25 cellular contexts compared by ENCODE assay signal in the genomic region with DNA sequence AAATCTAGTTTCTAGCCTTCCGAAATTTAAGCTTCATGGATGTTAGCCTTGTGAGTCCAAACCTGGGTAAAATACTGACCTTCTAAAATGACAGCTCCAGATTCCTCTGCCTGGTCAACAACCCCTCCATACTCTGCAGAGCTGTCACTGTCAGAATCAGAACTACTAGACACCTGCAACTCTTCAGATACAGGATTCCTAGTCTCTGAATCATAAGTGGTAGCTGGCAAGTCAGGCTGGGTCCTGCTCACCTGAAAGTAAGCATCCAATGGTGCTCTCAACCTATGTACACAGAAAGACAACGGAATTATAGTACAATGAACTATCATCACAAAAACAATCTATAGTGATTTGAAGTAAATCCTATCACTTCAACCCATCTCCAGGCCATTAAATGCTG. TPM values are rescaled to one million over a fixed set of nuclear protein-coding genes. Genes with fewer than 3 reads are reported as not detected.
A peak's percentile ranks its signal among the peaks of the same experiment; 100 is the strongest.
DNase-seq lines count a peak whose midpoint lies in the region; ATAC-seq and TF ChIP-seq lines count a peak whose summit lies in the region.
"Had no signal": no experiment of that assay in that cellular context is flagged by ENCODE, and none has a peak within 500 bp of the region (broad histone marks: within the 10 kb centered on the region; RNA-seq: fewer than 3 reads in every experiment).

No MANE protein-coding gene starts in this region.

- ATAC-seq in activated naive CD8-positive, alpha-beta T cell treated with anti-CD3 and anti-CD28 coated beads, Interleukin-2, amount 10 ng/mL, durations not matched to agents 7 days and 5 days (ENCODE audit: low read depth): no peak
- no peak for ATAC-seq in PC-3
- ATAC-seq: activated T-cell treated with anti-CD3 and anti-CD28 coated beads, Interleukin-2, amount 50 U/mL, for 72 hours; left colon; stimulated activated effector memory CD8-positive, alpha-beta T cell treated with anti-CD3 and anti-CD28 coated beads, Interleukin-12 subunit alpha, Interleukin-12 subunit beta, amount 100 ng/mL, for 72 hours had no signal

- no peak overlapping the region for H3K9ac ChIP-seq in PC-3 (ENCODE audit: low read length)
- H3K9ac ChIP-seq in parathyroid adenoma: no peak overlapping the region

- in situ Hi-C loops in brain microvascular endothelial cell (cut with HindIII; ENCODE audit: low pct_ligation_motif_present, low sequenced_read_pairs) (no loop called here), G401 (cut with HindIII; ENCODE audit: low sequenced_read_pairs) (loop anchor here (5.0 kb wide), 1 partner anchor 90 kb away; no protein-coding TSS in a partner anchor)

- POLR2A ChIA-PET in activated naive CD8-positive, alpha-beta T cell treated with anti-CD3 and anti-CD28 coated beads, Interleukin-2, amount 10 ng/mL, durations not matched to agents 7 days and 5 days (lab: Charles Lee): interaction anchor here (0.6 to 4.3 kb wide), 3 partner anchors 15 to 54 kb away, joined by 4 to 19 read pairs (median 6); partner anchors contain the start of gene RFWD3
- POLR2A ChIA-PET in PC-3 (lab: Charles Lee; ENCODE audit: unreplicated experiment): interaction anchor here (0.6 kb wide), 2 partner anchors 47 to 1569 kb away, joined by 5 to 6 read pairs; no protein-coding TSS in a partner anchor

- DNase-seq in activated naive CD8-positive, alpha-beta T cell treated with anti-CD3 and anti-CD28 coated beads, Interleukin-2, amount 10 ng/mL, durations not matched to agents 7 days and 5 days: no peak
- no peak for DNase-seq in activated naive CD8-positive, alpha-beta T cell treated with anti-CD3 and anti-CD28 coated beads for 36 hours
- peak; percentile 22 for DNase-seq in PC-3
- peak; percentile 14 for DNase-seq in epithelial cell of prostate (ENCODE audit: low read depth, low spot score)
- DNase-seq in activated effector memory CD4-positive, alpha-beta T cell treated with anti-CD3 and anti-CD28 coated beads, Interleukin-2, amount 50 U/mL, for 16 hours: no peak
- no peak for DNase-seq in brain microvascular endothelial cell
- no peak for DNase-seq in G401 (ENCODE audit: low spot score)
- DNase-seq: activated T-cell treated with anti-CD3 and anti-CD28 coated beads, Interleukin-2, amount 50 U/mL, for 72 hours; CD8-positive, alpha-beta memory T cell; DMS79 treated with DMSO at 0.1 percent for 48 hours; left colon; NCI-H1105; NCI-H2081 treated with DMSO at 0.1 percent for 48 hours; NCI-H510A; stimulated activated CD4-positive, alpha-beta T cell treated with anti-CD3 and anti-CD28 coated beads, Interleukin-1b, Interleukin-23, amount 100 ng/mL, for 48 hours; T-helper 9 cell; testis had no signal

- no peaks in the 10 kb centered on the region for H3K27me3 ChIP-seq in PC-3 (ENCODE audit: low read length)
- H3K27me3 ChIP-seq in parathyroid adenoma (ENCODE audit: control insufficient read depth, insufficient read depth, low read length): no peaks in the 10 kb centered on the region
- H3K27me3 ChIP-seq in brain microvascular endothelial cell (replicated peaks): no peaks in the 10 kb centered on the region
- H3K27me3 ChIP-seq: ascending aorta, testis, vagina had no signal

- BruUV-seq in PC-3 (replicated peaks; lab: Mats Ljungman, UMichigan): no TSS peak

- no peak overlapping the region for H3K4me3 Mint-ChIP-seq in activated naive CD8-positive, alpha-beta T cell treated with anti-CD3 and anti-CD28 coated beads, Interleukin-2, amount 10 ng/mL, durations not matched to agents 7 days and 5 days
- no peak overlapping the region for H3K4me3 Mint-ChIP-seq in activated naive CD8-positive, alpha-beta T cell treated with anti-CD3 and anti-CD28 coated beads for 36 hours
- H3K4me3 Mint-ChIP-seq: activated naive CD4-positive, alpha-beta T cell treated with anti-CD3 and anti-CD28 coated beads, Interleukin-2, amount 50 U/mL, for 24 hours; activated T-cell treated with anti-CD3 and anti-CD28 coated beads, Interleukin-2, amount 50 U/mL, for 72 hours; CD8-positive, alpha-beta memory T cell; IgD-negative memory B cell; stimulated activated effector memory CD8-positive, alpha-beta T cell treated with anti-CD3 and anti-CD28 coated beads, Interleukin-12 subunit alpha, Interleukin-12 subunit beta, amount 100 ng/mL, for 72 hours had no signal

- TF ChIP-seq CTCF in PC-3 (conservative IDR thresholded peaks at IDR 0.05; ENCODE audit: low read depth, low read length) (no peak), parathyroid adenoma (IDR thresholded peaks at IDR 0.05) (no peak), brain microvascular endothelial cell (IDR thresholded peaks at IDR 0.05; ENCODE audit: low read depth, low read length, missing control alignments) (no peak)

- no peaks in the 10 kb centered on the region for H3K9me2 ChIP-seq in PC-3 (replicated peaks; ENCODE audit: low read length)

- H3K27ac Mint-ChIP-seq in activated naive CD8-positive, alpha-beta T cell treated with anti-CD3 and anti-CD28 coated beads, Interleukin-2, amount 10 ng/mL, durations not matched to agents 7 days and 5 days: peak overlapping the region; percentile 32
- H3K27ac Mint-ChIP-seq in activated naive CD8-positive, alpha-beta T cell treated with anti-CD3 and anti-CD28 coated beads for 36 hours: no peak overlapping the region
- H3K27ac Mint-ChIP-seq: activated naive CD4-positive, alpha-beta T cell treated with anti-CD3 and anti-CD28 coated beads, Interleukin-2, amount 50 U/mL, for 24 hours; activated T-cell treated with anti-CD3 and anti-CD28 coated beads, Interleukin-2, amount 50 U/mL, for 72 hours had no signal

- H2AFZ ChIP-seq in PC-3 (ENCODE audit: low read length) (no peak overlapping the region), parathyroid adenoma (no peak overlapping the region)

- H3K36me3 ChIP-seq in PC-3 (ENCODE audit: low read depth, low read length) (peaks cover 39% of the 10 kb centered on the region), parathyroid adenoma (ENCODE audit: control insufficient read depth, insufficient read depth, low read length) (no peaks in the 10 kb centered on the region), brain microvascular endothelial cell (replicated peaks) (peaks cover 13% of the 10 kb centered on the region)

- no peak overlapping the region for H3K4me2 ChIP-seq in PC-3 (ENCODE audit: low read length)
- no peak overlapping the region for H3K4me2 ChIP-seq in parathyroid adenoma (ENCODE audit: low read length)

- no peaks in the 10 kb centered on the region for H3K9me3 ChIP-seq in PC-3 (ENCODE audit: low read length)
- H3K9me3 ChIP-seq in parathyroid adenoma (ENCODE audit: control insufficient read depth, low read length): no peaks in the 10 kb centered on the region
- H3K9me3 ChIP-seq: ascending aorta, HAP-1, testis, vagina had no signal

- H3K4me3 ChIP-seq in PC-3 (ENCODE audit: low read length) (no peak overlapping the region), parathyroid adenoma (ENCODE audit: low read depth, low read length) (no peak overlapping the region), brain microvascular endothelial cell (ENCODE audit: low read depth, low read length) (no peak overlapping the region)
- H3K4me3 ChIP-seq: ascending aorta, GM12878, HAP-1, testis, vagina had no signal

- H4K20me1 ChIP-seq in PC-3 (ENCODE audit: low read length): peaks cover 38% of the 10 kb centered on the region

- intact Hi-C loops in PC-3 (cut with micrococcal nuclease): no loop called here

- no peaks in the 10 kb centered on the region for H3F3A ChIP-seq in PC-3 (ENCODE audit: low read length, unreplicated experiment)

- H3K4me1 ChIP-seq in PC-3 (ENCODE audit: insufficient read depth, low read length) (peaks cover 6% of the 10 kb centered on the region; the same call in 1 of the 2 replicates), parathyroid adenoma (peaks cover 6% of the 10 kb centered on the region)
- H3K4me1 ChIP-seq: ascending aorta, testis had no signal

- no peak overlapping the region for H3K27ac ChIP-seq in PC-3 (ENCODE audit: low read length)
- H3K27ac ChIP-seq in epithelial cell of prostate: peak overlapping the region; percentile 13
- H3K27ac ChIP-seq in parathyroid adenoma: peak overlapping the region; percentile 8
- H3K27ac ChIP-seq in brain microvascular endothelial cell: no peak overlapping the region
- H3K27ac ChIP-seq: ascending aorta, testis, vagina had no signal

- H3K36me3 Mint-ChIP-seq in activated naive CD8-positive, alpha-beta T cell treated with anti-CD3 and anti-CD28 coated beads, Interleukin-2, amount 10 ng/mL, durations not matched to agents 7 days and 5 days: peaks cover 27% of the 10 kb centered on the region
- H3K36me3 Mint-ChIP-seq in activated naive CD8-positive, alpha-beta T cell treated with anti-CD3 and anti-CD28 coated beads for 36 hours: peaks cover 29% of the 10 kb centered on the region

- no peaks in the 10 kb centered on the region for H3K27me3 Mint-ChIP-seq in activated naive CD8-positive, alpha-beta T cell treated with anti-CD3 and anti-CD28 coated beads, Interleukin-2, amount 10 ng/mL, durations not matched to agents 7 days and 5 days
- no peaks in the 10 kb centered on the region for H3K27me3 Mint-ChIP-seq in activated naive CD8-positive, alpha-beta T cell treated with anti-CD3 and anti-CD28 coated beads for 36 hours
- H3K27me3 Mint-ChIP-seq: activated naive CD4-positive, alpha-beta T cell treated with anti-CD3 and anti-CD28 coated beads, Interleukin-2, amount 50 U/mL, for 24 hours; IgD-negative memory B cell had no signal

- CTCF ChIA-PET in PC-3 (lab: Charles Lee): interaction anchor here (0.6 to 0.7 kb wide), 2 partner anchors 183 to 215 kb away, joined by 3 read pairs; no protein-coding TSS in a partner anchor

- peaks cover 72% of the 10 kb centered on the region for H3K79me2 ChIP-seq in PC-3 (ENCODE audit: low read length)
- H3K79me2 ChIP-seq in parathyroid adenoma: peaks cover 17% of the 10 kb centered on the region

- no peaks in the 10 kb centered on the region for H3K9me3 Mint-ChIP-seq in activated naive CD8-positive, alpha-beta T cell treated with anti-CD3 and anti-CD28 coated beads, Interleukin-2, amount 10 ng/mL, durations not matched to agents 7 days and 5 days
- H3K9me3 Mint-ChIP-seq in activated naive CD8-positive, alpha-beta T cell treated with anti-CD3 and anti-CD28 coated beads for 36 hours: no peaks in the 10 kb centered on the region
- H3K9me3 Mint-ChIP-seq: activated naive CD4-positive, alpha-beta T cell treated with anti-CD3 and anti-CD28 coated beads, Interleukin-2, amount 50 U/mL, for 24 hours; activated T-cell treated with anti-CD3 and anti-CD28 coated beads, Interleukin-2, amount 50 U/mL, for 72 hours; CD8-positive, alpha-beta memory T cell; IgD-negative memory B cell; stimulated activated effector memory CD8-positive, alpha-beta T cell treated with anti-CD3 and anti-CD28 coated beads, Interleukin-12 subunit alpha, Interleukin-12 subunit beta, amount 100 ng/mL, for 72 hours had no signal

- H3K4me1 Mint-ChIP-seq in activated naive CD8-positive, alpha-beta T cell treated with anti-CD3 and anti-CD28 coated beads, Interleukin-2, amount 10 ng/mL, durations not matched to agents 7 days and 5 days: peaks cover 22% of the 10 kb centered on the region
- H3K4me1 Mint-ChIP-seq in activated naive CD8-positive, alpha-beta T cell treated with anti-CD3 and anti-CD28 coated beads for 36 hours: peaks cover 28% of the 10 kb centered on the region

RNA-seq across cellular contexts. Expression of gene RFWD3, which starts 14.8 kb away (rescaled TPM):
- total RNA-seq in activated naive CD8-positive, alpha-beta T cell treated with anti-CD3 and anti-CD28 coated beads, Interleukin-2, amount 10 ng/mL, durations not matched to agents 7 days and 5 days: 100 to 1,000 TPM; 110 to 119 TPM
- 100 to 1,000 TPM; 128 to 134 TPM for total RNA-seq in activated naive CD8-positive, alpha-beta T cell treated with anti-CD3 and anti-CD28 coated beads for 36 hours
- total RNA-seq in PC-3 (2014; rRNA removed): 30.5 and 32.8 TPM in 2 replicates
- total RNA-seq in G401 (2014; rRNA removed; shearing (Covaris generic)): 32.3 and 40.4 TPM in 2 replicates

RNA-seq across cellular contexts. Expression of gene GLG1, which starts 44.9 kb away (rescaled TPM):
- 100 to 1,000 TPM; 118 to 120 TPM for total RNA-seq in activated naive CD8-positive, alpha-beta T cell treated with anti-CD3 and anti-CD28 coated beads, Interleukin-2, amount 10 ng/mL, durations not matched to agents 7 days and 5 days
- 10 to 100 TPM; 58.7 to 60.8 TPM for total RNA-seq in activated naive CD8-positive, alpha-beta T cell treated with anti-CD3 and anti-CD28 coated beads for 36 hours
- total RNA-seq in PC-3 (2014; rRNA removed): 63.5 and 86.4 TPM in 2 replicates
- total RNA-seq in G401 (2014; rRNA removed; shearing (Covaris generic)): 47.3 and 78.4 TPM in 2 replicates

RNA-seq across cellular contexts. Expression of gene MLKL, which starts 48.8 kb away (rescaled TPM):
- total RNA-seq in activated naive CD8-positive, alpha-beta T cell treated with anti-CD3 and anti-CD28 coated beads, Interleukin-2, amount 10 ng/mL, durations not matched to agents 7 days and 5 days: 10 to 100 TPM; 25.6 to 28.7 TPM
- 10 to 100 TPM; 23.6 TPM for total RNA-seq in activated naive CD8-positive, alpha-beta T cell treated with anti-CD3 and anti-CD28 coated beads for 36 hours
- 29.6 and 30.9 TPM in 2 replicates for total RNA-seq in PC-3 (2014; rRNA removed)
- not detected in 2 replicates for total RNA-seq in G401 (2014; rRNA removed; shearing (Covaris generic))

Comparison
In these comparisons a context has a peak if more than half of its experiments do, and no peak if none do; other contexts are left out.
1. DNase-seq: peak in PC-3 (single experiment) and epithelial cell of prostate (single experiment); none in activated naive CD8-positive, alpha-beta T cell treated with anti-CD3 and anti-CD28 coated beads, Interleukin-2, amount 10 ng/mL, durations not matched to agents 7 days and 5 days (single experiment), activated naive CD8-positive, alpha-beta T cell treated with anti-CD3 and anti-CD28 coated beads for 36 hours (single experiment), activated effector memory CD4-positive, alpha-beta T cell treated with anti-CD3 and anti-CD28 coated beads, Interleukin-2, amount 50 U/mL, for 16 hours (single experiment), brain microvascular endothelial cell (single experiment) and G401 (single experiment).
2. H3K27ac ChIP-seq: peak in epithelial cell of prostate (single experiment) and parathyroid adenoma (single experiment); none in PC-3 (single experiment) and brain microvascular endothelial cell (single experiment).
3. RNA of gene MLKL, which starts 48.8 kb away (total RNA-seq): 29.6 to 30.9 TPM in PC-3, 25.6 to 28.7 TPM in activated naive CD8-positive, alpha-beta T cell treated with anti-CD3 and anti-CD28 coated beads, Interleukin-2, amount 10 ng/mL, durations not matched to agents 7 days and 5 days and 23.6 TPM in activated naive CD8-positive, alpha-beta T cell treated with anti-CD3 and anti-CD28 coated beads for 36 hours; not detected in G401; every median in the first group is over 10 times any median in the second.